ENCODE assay signal across 36 cellular contexts in genomic region chr17:28270926-28271325, GRCh38. TPM values are rescaled to one million over a fixed set of nuclear protein-coding genes. Genes with fewer than 3 reads are reported as not detected.
"Had no signal": no experiment of that assay in that cellular context is flagged by ENCODE, and none has a peak within 500 bp of the region (broad histone marks: within the 10 kb centered on the region; RNA-seq: fewer than 3 reads in every experiment).

No MANE protein-coding gene starts in this region.

- H3K4me3 Mint-ChIP-seq: activated B cell treated with CpG ODN at 0.5 μM for 24 hours; activated CD4-positive, alpha-beta memory T cell treated with anti-CD3 and anti-CD28 coated beads for 36 hours; activated CD4-positive, alpha-beta T cell treated with anti-CD3 and anti-CD28 coated beads, Interleukin-2, amount 10 ng/mL, durations not matched to agents 24 days and 14 days; activated CD8-positive, alpha-beta T cell treated with anti-CD3 and anti-CD28 coated beads for 36 hours; activated naive CD4-positive, alpha-beta T cell treated with anti-CD3 and anti-CD28 coated beads for 36 hours; activated naive CD8-positive, alpha-beta T cell treated with anti-CD3 and anti-CD28 coated beads for 36 hours; activated T-cell treated with anti-CD3 and anti-CD28 coated beads, Interleukin-2, amount 50 U/mL, for 4 hours; activated T-cell treated with anti-CD3 and anti-CD28 coated beads, Interleukin-2, amount 50 U/mL, for 72 hours; activated T-helper 1 cell treated with anti-CD3 and anti-CD28 coated beads, Interleukin-12 subunit alpha, Interleukin-12 subunit beta, Interleukin-2, Interleukin-4 antibody, amounts not matched to agents 30 ng/mL and 10 ng/mL and 1 ng/mL, durations not matched to agents 14 hours and 24 hours and 36 hours; activated T-helper 17 cell treated with anti-CD3 and anti-CD28 coated beads, Interleukin-2, amount 50 U/mL, for 72 hours; brain; central memory CD8-positive, alpha-beta T cell; T-helper 1 cell treated with Interleukin-12 subunit alpha and Interleukin-12 subunit beta and Interleukin-4 antibody, amounts not matched to agents 30 μg/mL and 1 μg/mL, for 36 hours; T-helper 2 cell treated with Interferon-gamma antibody and Interleukin-4, amounts not matched to agents 5 μg/mL and 100 μg/mL, for 36 hours had no signal

- H3K36me3 ChIP-seq: adrenal gland, ascending aorta had no signal

- H3K9me3 ChIP-seq: adrenal gland, ascending aorta had no signal

- H3K27me3 ChIP-seq: adrenal gland, ascending aorta had no signal

- H3K27ac ChIP-seq: adrenal gland, ascending aorta, VCaP had no signal

- H3K27ac Mint-ChIP-seq: activated B cell treated with CpG ODN at 0.5 μM for 24 hours; activated CD4-positive, alpha-beta memory T cell treated with anti-CD3 and anti-CD28 coated beads for 36 hours; activated CD4-positive, alpha-beta T cell treated with anti-CD3 and anti-CD28 coated beads, Interleukin-2, amount 10 ng/mL, durations not matched to agents 24 days and 14 days; activated CD8-positive, alpha-beta T cell treated with anti-CD3 and anti-CD28 coated beads for 36 hours; activated naive CD4-positive, alpha-beta T cell treated with anti-CD3 and anti-CD28 coated beads for 36 hours; activated naive CD4-positive, alpha-beta T cell treated with anti-CD3 and anti-CD28 coated beads, Interleukin-2, amount 50 U/mL, for 72 hours; activated naive CD8-positive, alpha-beta T cell treated with anti-CD3 and anti-CD28 coated beads for 36 hours; activated T-cell treated with anti-CD3 and anti-CD28 coated beads, Interleukin-2, amount 50 U/mL, for 72 hours; activated T-helper 1 cell treated with anti-CD3 and anti-CD28 coated beads, Interleukin-12 subunit alpha, Interleukin-12 subunit beta, Interleukin-2, Interleukin-4 antibody, amounts not matched to agents 30 ng/mL and 10 ng/mL and 1 ng/mL, durations not matched to agents 14 hours and 24 hours and 36 hours; activated T-helper 17 cell treated with anti-CD3 and anti-CD28 coated beads, Interleukin-2, amount 50 U/mL, for 72 hours; brain; T-helper 1 cell treated with Interleukin-12 subunit alpha and Interleukin-12 subunit beta and Interleukin-4 antibody, amounts not matched to agents 30 μg/mL and 1 μg/mL, for 36 hours; T-helper 2 cell treated with Interferon-gamma antibody and Interleukin-4, amounts not matched to agents 5 μg/mL and 100 μg/mL, for 36 hours had no signal

- ATAC-seq: activated CD8-positive, alpha-beta T cell treated with anti-CD3 and anti-CD28 coated beads for 36 hours; activated naive CD4-positive, alpha-beta T cell treated with anti-CD3 and anti-CD28 coated beads, Interleukin-2, amount 50 U/mL, for 72 hours; activated T-cell treated with anti-CD3 and anti-CD28 coated beads, Interleukin-2, amount 50 U/mL, for 4 hours; activated T-cell treated with anti-CD3 and anti-CD28 coated beads, Interleukin-2, amount 50 U/mL, for 72 hours; activated T-helper 17 cell treated with anti-CD3 and anti-CD28 coated beads, Interleukin-2, amount 50 U/mL, for 72 hours had no signal

- DNase-seq: activated B cell treated with CpG ODN at 0.5 μM for 24 hours; activated CD4-positive, alpha-beta memory T cell treated with anti-CD3 and anti-CD28 coated beads for 36 hours; activated CD4-positive, alpha-beta T cell treated with anti-CD3 and anti-CD28 coated beads for 4 hours; activated CD4-positive, alpha-beta T cell treated with anti-CD3 and anti-CD28 coated beads, Interleukin-2, amount 10 ng/mL, durations not matched to agents 24 days and 14 days; activated CD4-positive, alpha-beta T cell treated with anti-CD3 and anti-CD28 coated beads, Interleukin-2, amount 50 U/mL, for 1 hour; activated CD4-positive, alpha-beta T cell treated with anti-CD3 and anti-CD28 coated beads, Interleukin-2, amount 50 U/mL, for 4 hours; activated CD4-positive, CD25-positive, alpha-beta regulatory T cell treated with anti-CD3 and anti-CD28 coated beads, Interleukin-2, amount 50 U/mL, for 72 hours; activated CD8-positive, alpha-beta memory T cell treated with anti-CD3 and anti-CD28 coated beads, Interleukin-2, amount 50 U/mL, for 4 hours; activated CD8-positive, alpha-beta T cell treated with anti-CD3 and anti-CD28 coated beads for 36 hours; activated effector memory CD4-positive, alpha-beta T cell treated with anti-CD3 and anti-CD28 coated beads, Interleukin-2, amount 50 U/mL, for 16 hours; activated gamma-delta T cell treated with Interleukin-2 at 50 U/mL for 16 hours; activated naive CD4-positive, alpha-beta T cell; activated naive CD4-positive, alpha-beta T cell treated with anti-CD3 and anti-CD28 coated beads for 36 hours; activated naive CD4-positive, alpha-beta T cell treated with anti-CD3 and anti-CD28 coated beads, Interleukin-2, amount 50 U/mL, for 16 hours; activated naive CD8-positive, alpha-beta T cell treated with anti-CD3 and anti-CD28 coated beads for 36 hours; activated T-cell treated with anti-CD3 and anti-CD28 coated beads for 4 hours; activated T-cell treated with anti-CD3 and anti-CD28 coated beads, Interleukin-2, amount 50 U/mL, for 1 hour; activated T-cell treated with anti-CD3 and anti-CD28 coated beads, Interleukin-2, amount 50 U/mL, for 4 hours; activated T-cell treated with anti-CD3 and anti-CD28 coated beads, Interleukin-2, amount 50 U/mL, for 72 hours; adrenal gland; amygdala; anterior cingulate cortex; caudate nucleus; cerebellar nuclear complex; T-helper 1 cell; T-helper 2 cell; T-helper 9 cell had no signal

- H3K9me3 Mint-ChIP-seq: activated CD8-positive, alpha-beta T cell treated with anti-CD3 and anti-CD28 coated beads for 36 hours; activated T-cell treated with anti-CD3 and anti-CD28 coated beads, Interleukin-2, amount 50 U/mL, for 4 hours; activated T-helper 17 cell treated with anti-CD3 and anti-CD28 coated beads, Interleukin-2, amount 50 U/mL, for 72 hours had no signal

- H3K4me1 Mint-ChIP-seq: activated B cell treated with CpG ODN at 0.5 μM for 24 hours; activated CD4-positive, alpha-beta T cell treated with anti-CD3 and anti-CD28 coated beads, Interleukin-2, amount 10 ng/mL, durations not matched to agents 24 days and 14 days; activated naive CD8-positive, alpha-beta T cell treated with anti-CD3 and anti-CD28 coated beads for 36 hours had no signal

- H3K4me1 ChIP-seq: adrenal gland, ascending aorta had no signal

- H3K4me3 ChIP-seq: adrenal gland, ascending aorta had no signal

- H3K36me3 Mint-ChIP-seq: activated CD4-positive, alpha-beta memory T cell treated with anti-CD3 and anti-CD28 coated beads for 36 hours had no signal

RNA-seq across cellular contexts. Expression of gene TMEM97, which starts 48.1 kb away (rescaled TPM):
- total RNA-seq: ascending aorta had no signal
